ENCODE assay signal across 20 cellular contexts in the genomic region with DNA sequence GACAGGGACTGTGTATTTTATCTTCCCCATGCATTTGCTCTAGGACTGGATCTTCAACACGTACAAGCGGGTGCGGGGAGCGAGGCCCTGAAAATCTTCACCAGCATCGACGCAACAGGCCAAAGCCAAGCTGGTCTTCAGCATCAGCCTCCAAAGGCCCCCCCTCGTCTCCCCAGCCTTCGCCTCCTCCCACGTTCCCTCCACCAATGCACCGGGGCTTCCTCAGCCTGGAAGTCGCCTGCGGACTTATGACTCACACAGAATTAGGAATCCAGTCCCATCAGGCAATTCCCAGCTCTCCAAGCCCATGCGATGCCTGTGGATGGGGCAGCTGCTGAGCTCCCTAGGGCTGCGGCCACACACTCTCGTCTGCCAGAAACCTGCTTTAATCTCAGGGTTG. TPM values are rescaled to one million over a fixed set of nuclear protein-coding genes. Genes with fewer than 3 reads are reported as not detected.
DNase-seq lines count a peak whose midpoint lies in the region; ATAC-seq, FAIRE-seq and TF ChIP-seq lines count a peak whose summit lies in the region.
"Had no signal": no experiment of that assay in that cellular context is flagged by ENCODE, and none has a peak within 500 bp of the region (broad histone marks: within the 10 kb centered on the region; RNA-seq: fewer than 3 reads in every experiment).

No MANE protein-coding gene starts in this region.

- TF ChIP-seq POLR2A in K562 (conservative IDR thresholded peaks at IDR 0.05): no peak

- no peaks in the 10 kb centered on the region for H3K9me1 ChIP-seq in K562 (ENCODE audit: control insufficient read depth, insufficient read depth, low read length)

- H3K9me3 ChIP-seq in K562 (replicated peaks; ENCODE audit: control insufficient read depth, insufficient read depth, low read depth, low read length) (no peaks in the 10 kb centered on the region), mucosa of descending colon (no peaks in the 10 kb centered on the region)
- H3K9me3 ChIP-seq: testis had no signal

- H3K27ac ChIP-seq in K562 (ENCODE audit: extremely low read depth, low read depth, low read length): no peak overlapping the region
- H3K27ac ChIP-seq: dorsolateral prefrontal cortex, skin epidermis, testis had no signal

- 25% methylated on average over 15 of the region's 15 CpGs for WGBS in K562 (ENCODE audit: insufficient coverage, low coverage, missing lambda C conversion rate)

- H3K4me2 ChIP-seq in K562 (ENCODE audit: insufficient read depth, low read length): no peak overlapping the region

- H3K36me3 ChIP-seq in K562 (ENCODE audit: control insufficient read depth, insufficient read depth, low read length): no peaks in the 10 kb centered on the region
- no peaks in the 10 kb centered on the region for H3K36me3 ChIP-seq in mucosa of descending colon (ENCODE audit: low read depth)

- H3K9ac ChIP-seq in K562 (ENCODE audit: insufficient read depth in 1 of 2, low read depth in 2 of 2, low read length in 2 of 2): no peak overlapping the region

- CTCF ChIA-PET in K562 (lab: Yijun Ruan, JAX; ENCODE audit: low intra/inter-chr PET ratio): no interaction called here
- CTCF ChIA-PET in GM10248 (lab: Yijun Ruan, JAX): interaction anchor here (1.2 kb wide), 1 partner anchor 9 kb away, joined by 3 read pairs; no protein-coding TSS in a partner anchor

- POLR2A ChIA-PET in K562 (lab: Yijun Ruan, JAX): interaction anchor here (1.4 to 1.7 kb wide), 2 partner anchors 8 to 10 kb away, joined by 4 to 7 read pairs; no protein-coding TSS in a partner anchor
- POLR2A ChIA-PET in GM10248 (lab: Yijun Ruan, JAX): no interaction called here

- DNase-seq in ELF-1 (ENCODE audit: low read depth, low spot score) (peak; percentile 81), HT1080 (ENCODE audit: low read depth) (peak; percentile 34), K562 (ENCODE audit: extremely low read depth in 1 of 4, low spot score in 3 of 4) (no peak), mucosa of descending colon (peak in 1 of 3 donors; percentile 50), COLO668 (lab: John Stamatoyannopoulos, UW; ENCODE audit: unreplicated experiment) (no peak), globus pallidus (ENCODE audit: low spot score) (no peak), GM10248 (ENCODE audit: extremely low spot score) (no peak)
- DNase-seq: activated CD4-positive, alpha-beta T cell treated with anti-CD3 and anti-CD28 coated beads for 36 hours; activated CD8-positive, alpha-beta memory T cell treated with anti-CD3 and anti-CD28 coated beads, Interleukin-2, amount 10 ng/mL, durations not matched to agents 7 days and 5 days; aorta; dorsolateral prefrontal cortex; NCI-H2081; NCI-H446; stimulated activated CD4-positive, alpha-beta T cell treated with anti-CD3 and anti-CD28 coated beads, Interleukin-1b, Interleukin-23, amount 100 ng/mL, for 48 hours; testis had no signal

- ATAC-seq in K562: peak; percentile 14; the same call in 2 of the 3 replicates
- ATAC-seq in mucosa of descending colon: peak; percentile 5
- ATAC-seq in HG02798 (IDR thresholded peaks at IDR 0.05; ENCODE audit: poor library complexity, unreplicated experiment): no peak
- ATAC-seq: activated CD4-positive, alpha-beta T cell treated with anti-CD3 and anti-CD28 coated beads for 36 hours; activated CD8-positive, alpha-beta memory T cell treated with anti-CD3 and anti-CD28 coated beads, Interleukin-2, amount 10 ng/mL, durations not matched to agents 7 days and 5 days; Panc1; stimulated activated effector memory CD8-positive, alpha-beta T cell treated with anti-CD3 and anti-CD28 coated beads, Interleukin-12 subunit alpha, Interleukin-12 subunit beta, amount 100 ng/mL, for 72 hours had no signal

- no peak for TF ChIP-seq RAD21 in K562 (CRISPR knock-in tag; conservative IDR thresholded peaks at IDR 0.05 in 1 of 2, IDR thresholded peaks at IDR 0.05 in 1 of 2)

- TF ChIP-seq EP300 in K562 (IDR thresholded peaks at IDR 0.05; ENCODE audit: low read length): no peak

- intact Hi-C loops in K562 (cut with micrococcal nuclease) (no loop called here), mucosa of descending colon (cut with DNase I, micrococcal nuclease) (no loop called here)

- FAIRE-seq in K562 (lab: Jason Lieb, UNC): no peak
- FAIRE-seq: islet of Langerhans had no signal

- H4K20me1 ChIP-seq in K562 (replicated peaks; ENCODE audit: control insufficient read depth, insufficient read depth, low read length): 0 out of 2 replicates have a peak, but pooled peaks cover 4% of the 10 kb centered on the region

- no peak overlapping the region for H2AFZ ChIP-seq in K562 (ENCODE audit: low read depth, low read length)

- H3K79me2 ChIP-seq in K562 (ENCODE audit: control insufficient read depth, insufficient read depth, low read length): no peaks in the 10 kb centered on the region

- H3K4me1 ChIP-seq in K562 (replicated peaks in 1 of 2; ENCODE audit: control insufficient read depth in 2 of 2, insufficient read depth in 2 of 2, low read length in 2 of 2) (peaks cover 7 to 22% of the 10 kb centered on the region in 2 experiments; a peak in 4 of 5 replicates), mucosa of descending colon (ENCODE audit: low read depth) (peaks cover 31% of the 10 kb centered on the region)
- H3K4me1 ChIP-seq: testis had no signal

- H3K27me3 ChIP-seq in K562 (ENCODE audit: control insufficient read depth in 2 of 2, insufficient read depth in 2 of 2, low read length in 2 of 2): peaks cover 0 to 26% of the 10 kb centered on the region in 2 experiments; a peak in 3 of 5 replicates
- H3K27me3 ChIP-seq: testis had no signal

- H3K4me3 ChIP-seq in K562 (no peak overlapping the region), mucosa of descending colon (no peak overlapping the region)
- H3K4me3 ChIP-seq: dorsolateral prefrontal cortex, skin epidermis, testis had no signal

- BruUV-seq in K562 (replicated peaks; lab: Mats Ljungman, UMichigan): no TSS peak

- in situ Hi-C loops in K562 (cut with MboI): no loop called here

- no peak for TF ChIP-seq CTCF in K562 (IDR thresholded peaks at IDR 0.05 in 2 of 3, conservative IDR thresholded peaks at IDR 0.05 in 1 of 3; ENCODE audit: insufficient read depth in 2 of 3, low read depth in 1 of 3, low read length in 3 of 3)
- no peak for TF ChIP-seq CTCF in mucosa of descending colon (IDR thresholded peaks at IDR 0.05)
- no peak for TF ChIP-seq CTCF in GM10248 (IDR thresholded peaks at IDR 0.05; ENCODE audit: control extremely low read depth, extremely low read depth, low read depth, missing control alignments)

TF ChIP-seq in K562, 482 proteins besides CTCF, POLR2A, EP300 and RAD21:
- TF ChIP-seq STAT5A (IDR thresholded peaks at IDR 0.05; ENCODE audit: borderline replicate concordance, low read length): no peak
- TF ChIP-seq, protein P1, sequence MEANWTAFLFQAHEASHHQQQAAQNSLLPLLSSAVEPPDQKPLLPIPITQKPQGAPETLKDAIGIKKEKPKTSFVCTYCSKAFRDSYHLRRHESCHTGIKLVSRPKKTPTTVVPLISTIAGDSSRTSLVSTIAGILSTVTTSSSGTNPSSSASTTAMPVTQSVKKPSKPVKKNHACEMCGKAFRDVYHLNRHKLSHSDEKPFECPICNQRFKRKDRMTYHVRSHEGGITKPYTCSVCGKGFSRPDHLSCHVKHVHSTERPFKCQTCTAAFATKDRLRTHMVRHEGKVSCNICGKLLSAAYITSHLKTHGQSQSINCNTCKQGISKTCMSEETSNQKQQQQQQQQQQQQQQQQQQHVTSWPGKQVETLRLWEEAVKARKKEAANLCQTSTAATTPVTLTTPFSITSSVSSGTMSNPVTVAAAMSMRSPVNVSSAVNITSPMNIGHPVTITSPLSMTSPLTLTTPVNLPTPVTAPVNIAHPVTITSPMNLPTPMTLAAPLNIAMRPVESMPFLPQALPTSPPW (CRISPR knock-in tag; IDR thresholded peaks at IDR 0.05): 0 out of 2 replicates have a peak, but pooled peaks have one; percentile 29

RNA-seq across cellular contexts. Expression of a gene that starts 36.3 kb away (rescaled TPM):
- total RNA-seq in HT1080 (2014; rRNA removed; shearing (Covaris generic)): 1.2 and 1.7 TPM in 2 replicates
- polyA plus RNA-seq in HT1080 (2015; cell fraction: cytosol; rRNA removed): 1.6 and 3.2 TPM in 2 replicates
- 1.7 and 2.8 TPM in 2 replicates for polyA plus RNA-seq in HT1080 (2015; cell fraction: nucleus; rRNA removed)
- total RNA-seq in K562 (2011; cell fraction: chromatin; rRNA removed; ENCODE audit: low replicate concordance): 1.6 and 7.1 TPM in 2 replicates
- 1.3 and 1.8 TPM in 2 replicates for total RNA-seq in K562 (2011; cell fraction: nucleolus; rRNA removed)
- 2.5 and 5.6 TPM in 2 replicates for total RNA-seq in K562 (2011; cell fraction: nucleoplasm; rRNA removed)
- 2.6 and 4.1 TPM in 2 replicates for total RNA-seq in K562 (2014; rRNA removed)
- 4.7 and 5.9 TPM in 2 replicates for total RNA-seq in K562 (2014; rRNA removed; fragmentation: Illumina TruSeq; extraction: Trizol)
- 4.1 and 4.3 TPM in 2 replicates for total RNA-seq in K562 (2015; rRNA removed; fragmentation: Illumina TruSeq; extraction: Trizol)
- total RNA-seq in K562 (2021): 3.9 and 4.6 TPM in 2 replicates
- polyA plus RNA-seq in K562 (2011; rRNA removed): 3.7 and 5.7 TPM in 2 replicates
- polyA plus RNA-seq in K562 (2011; cell fraction: cytosol; rRNA removed): 1.5 and 1.9 TPM in 2 replicates
- polyA plus RNA-seq in K562 (2011; cell fraction: nucleus; rRNA removed): 4.2 and 6.4 TPM in 2 replicates
- polyA plus RNA-seq in K562 (2012): 6.1 and 10.5 TPM in 2 replicates
- polyA plus RNA-seq in K562 (2014; fragmentation: Illumina TruSeq; extraction: Trizol): 5.2 and 7.0 TPM in 2 replicates
- polyA plus RNA-seq in K562 (2014; fragmentation: Nextera tagmentation; extraction: Ambion mirVana): 1 to 10 TPM; 3.2 to 3.7 TPM
- 5.2 and 5.3 TPM in 2 replicates for polyA plus RNA-seq in K562 (2014; rRNA removed)
- 1.8 and 2.7 TPM in 2 replicates for polyA minus RNA-seq in K562 (2011; rRNA and poly(A)+ RNA removed)
- polyA minus RNA-seq in K562 (2011; cell fraction: cytosol; rRNA and poly(A)+ RNA removed): 1.0 TPM in 1 of 2 replicates, not detected in the other
- 1.8 and 2.4 TPM in 2 replicates for polyA minus RNA-seq in K562 (2011; cell fraction: nucleus; rRNA and poly(A)+ RNA removed)
- total RNA-seq in mucosa of descending colon: 1 to 10 TPM; 2.0 to 3.7 (median 3.5) TPM

Comparison
In these comparisons a context has a peak if more than half of its experiments do, and no peak if none do; other contexts are left out.
1. DNase-seq: peak in ELF-1 (single experiment) and HT1080 (single experiment); none in K562 (0 of 4), COLO668 (single experiment), globus pallidus (single experiment) and GM10248 (single experiment).